17 cellular contexts compared by ENCODE assay signal in the genomic region with DNA sequence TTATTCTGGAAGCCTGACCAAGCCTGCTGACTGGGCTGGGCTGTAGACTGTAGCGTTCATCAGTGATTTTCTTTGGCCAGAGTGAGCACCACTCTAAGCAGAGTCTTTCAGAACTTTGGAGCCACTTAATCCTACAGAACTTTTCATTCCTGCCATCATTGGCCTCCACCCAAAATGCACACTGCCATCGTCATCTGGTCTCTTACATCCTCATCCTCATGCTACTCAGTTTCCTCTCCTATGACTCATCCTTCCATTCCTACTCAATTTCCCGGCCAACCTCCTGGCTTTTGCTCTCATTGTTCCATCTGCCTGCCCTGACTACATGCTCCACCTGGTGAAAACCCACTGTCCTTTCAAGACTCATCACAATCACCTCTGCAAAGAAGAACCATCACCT.
DNase-seq lines count a peak whose midpoint lies in the region; ATAC-seq, FAIRE-seq and TF ChIP-seq lines count a peak whose summit lies in the region.
"Had no signal": no experiment of that assay in that cellular context is flagged by ENCODE, and none has a peak within 500 bp of the region (broad histone marks: within the 10 kb centered on the region; RNA-seq: fewer than 3 reads in every experiment).

No MANE protein-coding gene starts in this region.

- H3K36me3 Mint-ChIP-seq in activated CD8-positive, alpha-beta T cell treated with anti-CD3 and anti-CD28 coated beads, Interleukin-2, amount 10 ng/mL, durations not matched to agents 7 days and 5 days (ENCODE audit: low read depth), result no peaks in the 10 kb centered on the region
- no peaks in the 10 kb centered on the region for H3K36me3 Mint-ChIP-seq in T-cell
- H3K36me3 Mint-ChIP-seq: CD8-positive, alpha-beta memory T cell had no signal

- no peak overlapping the region for H3K27ac Mint-ChIP-seq in activated CD8-positive, alpha-beta T cell treated with anti-CD3 and anti-CD28 coated beads, Interleukin-2, amount 10 ng/mL, durations not matched to agents 7 days and 5 days
- no peak overlapping the region for H3K27ac Mint-ChIP-seq in T-cell
- H3K27ac Mint-ChIP-seq: CD8-positive, alpha-beta memory T cell had no signal

- no peak overlapping the region for H3K4me3 Mint-ChIP-seq in activated CD8-positive, alpha-beta T cell treated with anti-CD3 and anti-CD28 coated beads, Interleukin-2, amount 10 ng/mL, durations not matched to agents 7 days and 5 days
- H3K4me3 Mint-ChIP-seq in T-cell, result no peak overlapping the region
- H3K4me3 Mint-ChIP-seq: CD8-positive, alpha-beta memory T cell had no signal

- H3K9me3 Mint-ChIP-seq in activated CD8-positive, alpha-beta T cell treated with anti-CD3 and anti-CD28 coated beads, Interleukin-2, amount 10 ng/mL, durations not matched to agents 7 days and 5 days (ENCODE audit: insufficient read depth), result no peaks in the 10 kb centered on the region
- no peaks in the 10 kb centered on the region for H3K9me3 Mint-ChIP-seq in T-cell
- H3K9me3 Mint-ChIP-seq: CD8-positive, alpha-beta memory T cell had no signal

- no peaks in the 10 kb centered on the region for H3K27me3 Mint-ChIP-seq in activated CD8-positive, alpha-beta T cell treated with anti-CD3 and anti-CD28 coated beads, Interleukin-2, amount 10 ng/mL, durations not matched to agents 7 days and 5 days (ENCODE audit: low read depth)
- no peaks in the 10 kb centered on the region for H3K27me3 Mint-ChIP-seq in T-cell

- no peak for ATAC-seq in activated CD8-positive, alpha-beta T cell treated with anti-CD3 and anti-CD28 coated beads, Interleukin-2, amount 10 ng/mL, durations not matched to agents 7 days and 5 days
- ATAC-seq in T-cell (replicated peaks in 1 of 4), result no peak
- ATAC-seq: left cardiac atrium had no signal

- POLR2A ChIA-PET in activated CD8-positive, alpha-beta T cell treated with anti-CD3 and anti-CD28 coated beads, Interleukin-2, amount 10 ng/mL, durations not matched to agents 7 days and 5 days (lab: Charles Lee), result no interaction called here
- POLR2A ChIA-PET in T-cell (lab: Charles Lee), result interaction anchor here in 1 of 2 donors (0.7 kb wide), 1 partner anchor 14 kb away, joined by 8 read pairs; no protein-coding TSS in a partner anchor

- FAIRE-seq in GM12891 (lab: Jason Lieb, UNC), result no peak

- peaks cover 3% of the 10 kb centered on the region for H3K4me1 Mint-ChIP-seq in activated CD8-positive, alpha-beta T cell treated with anti-CD3 and anti-CD28 coated beads, Interleukin-2, amount 10 ng/mL, durations not matched to agents 7 days and 5 days (ENCODE audit: low read depth)
- peaks cover 0 to 6% (median 0%) of the 10 kb centered on the region in 3 donors for H3K4me1 Mint-ChIP-seq in T-cell
- H3K4me1 Mint-ChIP-seq: CD8-positive, alpha-beta memory T cell had no signal

- DNase-seq in Daoy (ENCODE audit: low read depth) (peak; percentile 9), LoVo (ENCODE audit: low spot score) (peak; percentile 5), dermis blood vessel endothelial cell (peak; percentile 17), glomerular endothelial cell (ENCODE audit: extremely low read depth, low read depth, low spot score) (peak; percentile 9), NCI-H1092 (lab: John Stamatoyannopoulos, UW) (no peak), T-cell (no peak), GM12891 (ENCODE audit: insufficient read length, low spot score) (no peak)
- no peak for DNase-seq in activated CD8-positive, alpha-beta T cell treated with anti-CD3 and anti-CD28 coated beads, Interleukin-2, amount 10 ng/mL, durations not matched to agents 7 days and 5 days
- DNase-seq: activated CD4-positive, CD25-positive, alpha-beta regulatory T cell treated with anti-CD3 and anti-CD28 coated beads, Interleukin-2, amount 50 U/mL, for 72 hours; amniotic stem cell; CD8-positive, alpha-beta memory T cell; erythroblast; hypothalamus; left cardiac atrium; NCI-H1092 treated with DMSO at 0.1 percent for 48 hours; T-helper 9 cell; uterus had no signal

- TF ChIP-seq POLR2A in GM12891 (IDR thresholded peaks at IDR 0.05; ENCODE audit: low read depth, low read length), result no peak

- CTCF ChIA-PET in activated CD8-positive, alpha-beta T cell treated with anti-CD3 and anti-CD28 coated beads, Interleukin-2, amount 10 ng/mL, durations not matched to agents 7 days and 5 days (lab: Charles Lee), result interaction anchor here (1.5 kb wide), 1 partner anchor 13 kb away, joined by 5 read pairs; no protein-coding TSS in a partner anchor
- CTCF ChIA-PET in T-cell (lab: Charles Lee), result no interaction called here

TF ChIP-seq in GM12891, 5 proteins besides CTCF, POLR2A, EP300 and RAD21:
- TF ChIP-seq TAF1 (IDR thresholded peaks at IDR 0.05; ENCODE audit: low read depth, low read length), result no peak
- no peak for TF ChIP-seq PAX5 (IDR thresholded peaks at IDR 0.05; ENCODE audit: insufficient read depth, low read length, severe bottlenecking)
- no peak for TF ChIP-seq POU2F2 (IDR thresholded peaks at IDR 0.05; ENCODE audit: low read depth, low read length)
- TF ChIP-seq SPI1 (IDR thresholded peaks at IDR 0.05; ENCODE audit: low read depth, low read length), result no peak
- no peak for TF ChIP-seq POLR2AphosphoS5 (IDR thresholded peaks at IDR 0.05; ENCODE audit: low read depth, low read length)

Comparison
In these comparisons a context has a peak if more than half of its experiments do, and no peak if none do; other contexts are left out.
1. DNase-seq: peak in Daoy (single experiment), LoVo (single experiment), dermis blood vessel endothelial cell (single experiment) and glomerular endothelial cell (single experiment); none in activated CD8-positive, alpha-beta T cell treated with anti-CD3 and anti-CD28 coated beads, Interleukin-2, amount 10 ng/mL, durations not matched to agents 7 days and 5 days (single experiment), NCI-H1092 (single experiment), T-cell (0 of 34) and GM12891 (single experiment).